ENCODE assay signal across 8 cellular contexts in the genomic region with DNA sequence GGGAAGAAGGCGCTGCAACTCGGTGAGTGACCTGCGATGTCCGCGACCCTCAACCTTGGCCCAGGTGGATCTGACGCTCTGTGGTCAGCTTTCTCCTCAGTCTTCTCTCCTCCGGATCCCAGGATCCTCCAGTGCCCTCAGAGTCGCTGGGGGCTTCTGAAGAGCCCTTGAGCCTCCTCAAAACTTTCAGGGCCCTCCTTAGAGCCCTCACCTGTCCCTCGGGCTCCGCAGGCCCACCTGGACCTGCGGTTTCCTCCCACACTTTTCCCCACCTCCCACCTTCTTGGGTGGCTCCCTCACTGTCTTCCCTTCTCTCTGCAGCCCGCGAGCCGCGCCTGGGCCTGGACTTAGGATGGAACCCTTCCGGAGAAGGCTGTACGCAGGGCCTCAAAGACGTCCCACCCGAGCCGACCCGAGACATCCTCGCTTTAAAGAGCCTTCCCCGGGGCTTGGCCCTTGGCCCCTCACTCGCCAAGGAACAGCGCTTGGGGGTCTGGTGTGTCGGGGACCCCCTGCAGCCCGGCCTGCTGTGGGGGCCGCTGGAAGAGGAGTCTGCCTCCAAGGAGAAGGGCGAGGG. TPM values are rescaled to one million over a fixed set of nuclear protein-coding genes. Genes with fewer than 3 reads are reported as not detected.
DNase-seq lines count a peak whose midpoint lies in the region; ATAC-seq and TF ChIP-seq lines count a peak whose summit lies in the region.

No MANE protein-coding gene starts in this region.

- H3K4me3 ChIP-seq in PC-3 (ENCODE audit: low read length) (peak overlapping the region; percentile 89), rectal smooth muscle tissue (ENCODE audit: low read length) (peak overlapping the region; percentile 93)

- no peaks in the 10 kb centered on the region for H3K9me3 ChIP-seq in PC-3 (ENCODE audit: low read length)

- H3K27me3 ChIP-seq in PC-3 (ENCODE audit: low read length) (no peaks in the 10 kb centered on the region), rectal smooth muscle tissue (ENCODE audit: control insufficient read depth, insufficient read depth, low read length) (no peaks in the 10 kb centered on the region)

- peak overlapping the region; percentile 88 for H3K4me2 ChIP-seq in PC-3 (ENCODE audit: low read length)

- peak overlapping the region; percentile 91 for H3K9ac ChIP-seq in PC-3 (ENCODE audit: low read length)
- peak overlapping the region; percentile 66 for H3K9ac ChIP-seq in rectal smooth muscle tissue (ENCODE audit: low read length)

- TSS peak; percentile 84 for BruUV-seq in PC-3 (replicated peaks; lab: Mats Ljungman, UMichigan)

- POLR2A ChIA-PET in PC-3 (lab: Charles Lee; ENCODE audit: unreplicated experiment) = no interaction called here

- in situ Hi-C loops in GM13976 (cut with MboI; ENCODE audit: low sequenced_read_pairs, unreplicated experiment) = no loop called here

- peaks cover 34% of the 10 kb centered on the region for H3K79me2 ChIP-seq in PC-3 (ENCODE audit: low read length)

- no peak for TF ChIP-seq CTCF in PC-3 (conservative IDR thresholded peaks at IDR 0.05; ENCODE audit: low read depth, low read length)
- TF ChIP-seq CTCF in GM13976 (IDR thresholded peaks at IDR 0.05; ENCODE audit: borderline replicate concordance, control extremely low read depth, extremely low read depth, insufficient read depth, missing control alignments) = no peak

- no peaks in the 10 kb centered on the region for H3K9me2 ChIP-seq in PC-3 (replicated peaks; ENCODE audit: low read length)

- TF ChIP-seq POLR2A in GM19099 (IDR thresholded peaks at IDR 0.05; ENCODE audit: extremely low read depth, insufficient read length, low read depth) = peak; percentile 26

- no peak for DNase-seq in PC-3
- no peak for DNase-seq in epithelial cell of prostate (ENCODE audit: low read depth, low spot score)
- DNase-seq in NCI-H526 (lab: John Stamatoyannopoulos, UW) = no peak
- DNase-seq in GM13976 (ENCODE audit: low spot score) = no peak
- no peak for DNase-seq in NCI-H2227 treated with DMSO at 0.1 percent for 48 hours (lab: John Stamatoyannopoulos, UW)

- CTCF ChIA-PET in PC-3 (lab: Charles Lee) = interaction anchor here (0.6 kb wide), 1 partner anchor 26 kb away, joined by 3 read pairs; no protein-coding TSS in a partner anchor

- no peaks in the 10 kb centered on the region for H3F3A ChIP-seq in PC-3 (ENCODE audit: low read length, unreplicated experiment)

- intact Hi-C loops in PC-3 (cut with micrococcal nuclease) = loop anchor here (2.0 to 5.0 kb wide), 3 partner anchors 36 to 78 kb away; no protein-coding TSS in a partner anchor

- H3K4me1 ChIP-seq in PC-3 (ENCODE audit: insufficient read depth, low read length) (0 out of 2 replicates have a peak, but pooled peaks cover 3% of the 10 kb centered on the region), rectal smooth muscle tissue (ENCODE audit: control insufficient read depth, insufficient read depth, low read length) (peaks cover 23% of the 10 kb centered on the region)

- H3K27ac ChIP-seq in PC-3 (ENCODE audit: low read length) (peak overlapping the region; percentile 82), epithelial cell of prostate (peak overlapping the region; percentile 89), rectal smooth muscle tissue (ENCODE audit: low read depth, low read length) (peak overlapping the region; percentile 94)

- no peak for ATAC-seq in PC-3
- no peak for ATAC-seq in GM18498 (IDR thresholded peaks at IDR 0.05; ENCODE audit: unreplicated experiment)

- H3K36me3 ChIP-seq in PC-3 (ENCODE audit: low read depth, low read length) = peaks cover 23% of the 10 kb centered on the region; the same call in 1 of the 2 replicates
- peaks cover 25% of the 10 kb centered on the region for H3K36me3 ChIP-seq in rectal smooth muscle tissue (ENCODE audit: control insufficient read depth, insufficient read depth, low read length)

- no peaks in the 10 kb centered on the region for H4K20me1 ChIP-seq in PC-3 (ENCODE audit: low read length)

- peak overlapping the region; percentile 90 for H2AFZ ChIP-seq in PC-3 (ENCODE audit: low read length)

RNA-seq across cellular contexts. Expression of a gene that starts 0.3 kb away (rescaled TPM):
- 7.1 and 7.3 TPM in 2 replicates for total RNA-seq in PC-3 (2014; rRNA removed)

RNA-seq across cellular contexts. Expression of a gene that starts 0.7 kb away (rescaled TPM):
- 16.1 and 27.1 TPM in 2 replicates for total RNA-seq in PC-3 (2014; rRNA removed)

RNA-seq across cellular contexts. Expression of a gene that starts 17.8 kb away (rescaled TPM):
- not detected in 2 replicates for total RNA-seq in PC-3 (2014; rRNA removed)
